Comparison of ENCODE assay signal across 17 cellular contexts in genomic region chr2:54760310-54760709, GRCh38.
"Had no signal": no experiment of that assay in that cellular context is flagged by ENCODE, and none has a peak within 500 bp of the region (broad histone marks: within the 10 kb centered on the region; RNA-seq: fewer than 3 reads in every experiment).

No MANE protein-coding gene starts in this region.

- H3K9ac ChIP-seq: neural progenitor cell had no signal

- H3K4me3 ChIP-seq: heart left ventricle, left ventricle myocardium inferior, neural progenitor cell, pancreas, upper lobe of left lung had no signal

- H3K36me3 ChIP-seq: heart left ventricle, left ventricle myocardium inferior, neural progenitor cell, pancreas, upper lobe of left lung had no signal

- H3K4me1 ChIP-seq: heart left ventricle, left ventricle myocardium inferior, pancreas, upper lobe of left lung had no signal

- H3K27ac ChIP-seq: heart left ventricle, left ventricle myocardium inferior, neural progenitor cell, pancreas, upper lobe of left lung had no signal

- H2AFZ ChIP-seq: neural progenitor cell had no signal

- DNase-seq: activated CD4-positive, alpha-beta T cell treated with anti-CD3 and anti-CD28 coated beads for 4 hours; activated CD8-positive, alpha-beta memory T cell treated with anti-CD3 and anti-CD28 coated beads for 24 hours; activated naive CD4-positive, alpha-beta T cell treated with Interleukin-2 at 50 U/mL for 16 hours; activated naive CD8-positive, alpha-beta T cell treated with anti-CD3 and anti-CD28 coated beads, Interleukin-2, amount 50 U/mL, for 24 hours; cortex of kidney; effector CD8-positive, alpha-beta T cell; foreskin melanocyte; heart left ventricle; islet precursor cell; left ventricle myocardium inferior; mesendoderm; pancreas; stimulated activated CD4-positive, alpha-beta T cell treated with anti-CD3 and anti-CD28 coated beads, Interleukin-4, amount 100 ng/mL, for 1 hour; stimulated activated CD8-positive, alpha-beta memory T cell treated with anti-CD3 and anti-CD28 coated beads, Interleukin-4, amount 100 ng/mL, for 48 hours; T1000; upper lobe of left lung had no signal

- H3K27me3 ChIP-seq: heart left ventricle, neural progenitor cell, pancreas, upper lobe of left lung had no signal

- H3K4me2 ChIP-seq: neural progenitor cell had no signal

- ATAC-seq: activated naive CD8-positive, alpha-beta T cell treated with anti-CD3 and anti-CD28 coated beads, Interleukin-2, amount 50 U/mL, for 24 hours; heart left ventricle; pancreas had no signal

- H3K9me3 ChIP-seq: heart left ventricle, left ventricle myocardium inferior, pancreas, upper lobe of left lung had no signal
